In the genomic region with DNA sequence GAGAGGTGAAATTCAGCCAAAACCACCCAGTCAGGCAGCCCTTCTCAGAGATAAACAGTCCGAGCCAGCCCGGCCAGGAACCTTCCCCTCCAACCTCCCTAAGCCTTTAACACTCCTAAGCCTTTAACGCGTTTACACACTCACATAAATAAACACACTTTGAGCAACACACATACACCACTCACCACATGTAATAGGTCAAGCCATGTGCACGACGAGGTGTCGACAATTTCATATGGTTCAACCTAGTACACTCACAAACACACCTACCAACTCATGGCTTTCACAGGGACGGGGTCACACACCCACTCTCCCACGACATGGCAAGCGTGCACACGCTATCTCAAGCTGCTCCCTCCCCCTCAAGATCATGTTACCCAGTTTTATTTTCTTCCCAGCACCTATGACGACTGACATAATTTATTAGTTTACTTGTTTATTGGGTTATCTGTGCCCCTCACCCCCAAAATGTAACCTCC, we compare ENCODE assay signal across 11 cellular contexts. TPM values are rescaled to one million over a fixed set of nuclear protein-coding genes. Genes with fewer than 3 reads are reported as not detected.
DNase-seq lines count a peak whose midpoint lies in the region; FAIRE-seq and TF ChIP-seq lines count a peak whose summit lies in the region.
"Had no signal": no experiment of that assay in that cellular context is flagged by ENCODE, and none has a peak within 500 bp of the region (broad histone marks: within the 10 kb centered on the region; RNA-seq: fewer than 3 reads in every experiment).

No MANE protein-coding gene starts in this region.

- H3K27ac ChIP-seq in astrocyte (ENCODE audit: low read depth, low read length) (no peak overlapping the region), liver (ENCODE audit: low read depth in 1 of 2, low read length in 2 of 2) (peak overlapping the region; percentile 79 to 82), thymus (ENCODE audit: low read depth) (no peak overlapping the region)
- H3K27ac ChIP-seq: colonic mucosa had no signal

- H3K27me3 ChIP-seq in astrocyte (ENCODE audit: insufficient read depth, low read length) (no peaks in the 10 kb centered on the region), liver (ENCODE audit: control insufficient read depth in 4 of 4, insufficient read depth in 4 of 4, low read length in 3 of 4) (no peaks in the 10 kb centered on the region), thymus (ENCODE audit: control insufficient read depth, insufficient read depth) (no peaks in the 10 kb centered on the region)
- H3K27me3 ChIP-seq: colonic mucosa had no signal

- no peak overlapping the region for H3K4me3 Mint-ChIP-seq in astrocyte (ENCODE audit: unreplicated experiment)

- H3K36me3 ChIP-seq in astrocyte (ENCODE audit: insufficient read depth, low read length) (no peaks in the 10 kb centered on the region), liver (ENCODE audit: control insufficient read depth in 4 of 4, insufficient read depth in 3 of 4, low read depth in 1 of 4, low read length in 3 of 4) (peaks cover 0 to 11% (median 7%) of the 10 kb centered on the region in 4 donors), thymus (ENCODE audit: control insufficient read depth, insufficient read depth) (no peaks in the 10 kb centered on the region)
- H3K36me3 ChIP-seq: colonic mucosa had no signal

- peaks cover 11% of the 10 kb centered on the region for H3K36me3 Mint-ChIP-seq in astrocyte (ENCODE audit: low read depth, unreplicated experiment)

- H3K79me2 ChIP-seq in astrocyte (ENCODE audit: insufficient read depth, low read length): no peaks in the 10 kb centered on the region

- peak overlapping the region; percentile 96 for H2AFZ ChIP-seq in astrocyte (ENCODE audit: low read depth, low read length)

- peaks cover 25% of the 10 kb centered on the region for H3K27me3 Mint-ChIP-seq in astrocyte (ENCODE audit: low read depth, unreplicated experiment)

- H3K4me1 ChIP-seq in astrocyte (ENCODE audit: insufficient read depth, low read length): peaks cover 6% of the 10 kb centered on the region
- peaks cover 43 to 91% (median 84%) of the 10 kb centered on the region in 4 donors for H3K4me1 ChIP-seq in liver (ENCODE audit: control insufficient read depth in 4 of 4, insufficient read depth in 4 of 4, low read length in 3 of 4)
- no peaks in the 10 kb centered on the region for H3K4me1 ChIP-seq in thymus (ENCODE audit: control insufficient read depth, insufficient read depth, low read length)

- no peak for TF ChIP-seq RAD21 in liver (IDR thresholded peaks at IDR 0.05)

- H3K4me2 ChIP-seq in astrocyte (ENCODE audit: low read length): peak overlapping the region; percentile 92

- no peak for FAIRE-seq in astrocyte (lab: Jason Lieb, UNC)
- FAIRE-seq: TTC549 had no signal

- no peak overlapping the region for H3K27ac Mint-ChIP-seq in astrocyte (ENCODE audit: unreplicated experiment)

- no peaks in the 10 kb centered on the region for H3K4me1 Mint-ChIP-seq in astrocyte (ENCODE audit: low read depth, unreplicated experiment)

- peak overlapping the region; percentile 40 for H3K4me3 ChIP-seq in astrocyte (ENCODE audit: insufficient read depth, low read depth, low read length)
- H3K4me3 ChIP-seq in liver (ENCODE audit: low read depth in 1 of 3, low read length in 3 of 3): no peak overlapping the region
- peak overlapping the region; percentile 12 for H3K4me3 ChIP-seq in thymus (ENCODE audit: low read length)
- H3K4me3 ChIP-seq: colonic mucosa had no signal

- H3K9ac ChIP-seq in astrocyte (ENCODE audit: low read length): peak overlapping the region; percentile 34
- H3K9ac ChIP-seq in liver (ENCODE audit: low read depth in 1 of 2, low read length in 2 of 2): peak overlapping the region in 1 of 2 donors; percentile 31

- H3K9me3 ChIP-seq in astrocyte (ENCODE audit: insufficient read depth, low read depth, low read length) (no peaks in the 10 kb centered on the region), liver (ENCODE audit: control insufficient read depth in 4 of 4, low read length in 3 of 4) (no peaks in the 10 kb centered on the region), thymus (ENCODE audit: control insufficient read depth) (no peaks in the 10 kb centered on the region)
- H3K9me3 ChIP-seq: colonic mucosa had no signal

- H3K9me3 Mint-ChIP-seq in astrocyte (ENCODE audit: unreplicated experiment): no peaks in the 10 kb centered on the region

- DNase-seq in NCI-H2171 treated with DMSO at 0.1 percent for 48 hours (lab: John Stamatoyannopoulos, UW) (peak; percentile 29), NCI-H2171 (lab: John Stamatoyannopoulos, UW) (no peak), astrocyte (ENCODE audit: low read depth) (no peak), NCI-H1092 treated with DMSO at 0.1 percent for 48 hours (lab: John Stamatoyannopoulos, UW) (no peak), RPMI8226 (no peak)
- DNase-seq in activated CD4-positive, alpha-beta T cell treated with anti-CD3 and anti-CD28 coated beads, Interleukin-2, amount 50 U/mL, for 4 hours: no peak

- TF ChIP-seq CTCF in astrocyte (IDR thresholded peaks at IDR 0.05; ENCODE audit: insufficient read depth, low read depth, low read length) (no peak), liver (IDR thresholded peaks at IDR 0.05; ENCODE audit: low read depth, low read length, missing input control) (no peak)

- WGBS in liver: 21% methylated on average over 12 of the region's 12 CpGs
- 85% methylated on average over 12 of the region's 12 CpGs for WGBS in thymus

- H4K20me1 ChIP-seq in astrocyte (ENCODE audit: insufficient read depth, low read length): no peaks in the 10 kb centered on the region

TF ChIP-seq in liver, 16 proteins besides CTCF, POLR2A, EP300 and RAD21:
- TF ChIP-seq SP1 (IDR thresholded peaks at IDR 0.05) (no peak), TAF1 (conservative IDR thresholded peaks at IDR 0.05) (peak; percentile 32), RXRA (IDR thresholded peaks at IDR 0.05) (peak; percentile 8 to 27)
- TF ChIP-seq, protein P1, sequence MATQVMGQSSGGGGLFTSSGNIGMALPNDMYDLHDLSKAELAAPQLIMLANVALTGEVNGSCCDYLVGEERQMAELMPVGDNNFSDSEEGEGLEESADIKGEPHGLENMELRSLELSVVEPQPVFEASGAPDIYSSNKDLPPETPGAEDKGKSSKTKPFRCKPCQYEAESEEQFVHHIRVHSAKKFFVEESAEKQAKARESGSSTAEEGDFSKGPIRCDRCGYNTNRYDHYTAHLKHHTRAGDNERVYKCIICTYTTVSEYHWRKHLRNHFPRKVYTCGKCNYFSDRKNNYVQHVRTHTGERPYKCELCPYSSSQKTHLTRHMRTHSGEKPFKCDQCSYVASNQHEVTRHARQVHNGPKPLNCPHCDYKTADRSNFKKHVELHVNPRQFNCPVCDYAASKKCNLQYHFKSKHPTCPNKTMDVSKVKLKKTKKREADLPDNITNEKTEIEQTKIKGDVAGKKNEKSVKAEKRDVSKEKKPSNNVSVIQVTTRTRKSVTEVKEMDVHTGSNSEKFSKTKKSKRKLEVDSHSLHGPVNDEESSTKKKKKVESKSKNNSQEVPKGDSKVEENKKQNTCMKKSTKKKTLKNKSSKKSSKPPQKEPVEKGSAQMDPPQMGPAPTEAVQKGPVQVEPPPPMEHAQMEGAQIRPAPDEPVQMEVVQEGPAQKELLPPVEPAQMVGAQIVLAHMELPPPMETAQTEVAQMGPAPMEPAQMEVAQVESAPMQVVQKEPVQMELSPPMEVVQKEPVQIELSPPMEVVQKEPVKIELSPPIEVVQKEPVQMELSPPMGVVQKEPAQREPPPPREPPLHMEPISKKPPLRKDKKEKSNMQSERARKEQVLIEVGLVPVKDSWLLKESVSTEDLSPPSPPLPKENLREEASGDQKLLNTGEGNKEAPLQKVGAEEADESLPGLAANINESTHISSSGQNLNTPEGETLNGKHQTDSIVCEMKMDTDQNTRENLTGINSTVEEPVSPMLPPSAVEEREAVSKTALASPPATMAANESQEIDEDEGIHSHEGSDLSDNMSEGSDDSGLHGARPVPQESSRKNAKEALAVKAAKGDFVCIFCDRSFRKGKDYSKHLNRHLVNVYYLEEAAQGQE (IDR thresholded peaks at IDR 0.05): no peak
- TF ChIP-seq, protein P2, sequence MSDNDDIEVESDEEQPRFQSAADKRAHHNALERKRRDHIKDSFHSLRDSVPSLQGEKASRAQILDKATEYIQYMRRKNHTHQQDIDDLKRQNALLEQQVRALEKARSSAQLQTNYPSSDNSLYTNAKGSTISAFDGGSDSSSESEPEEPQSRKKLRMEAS (IDR thresholded peaks at IDR 0.05): peak; percentile 53

RNA-seq across cellular contexts. Expression of gene SLC43A1, which starts 15.5 kb away (rescaled TPM):
- total RNA-seq in astrocyte (3.5 and 4.5 TPM in 2 replicates), liver (100 to 1,000 TPM; 107 to 171 TPM)
- polyA plus RNA-seq in liver (100 to 1,000 TPM in 1 of 2 donors, 10 to 100 TPM in 1; 85.6 to 108 TPM), thymus (5.1 TPM)

RNA-seq across cellular contexts. Expression of gene TIMM10, which starts 30.5 kb away (rescaled TPM):
- total RNA-seq in astrocyte: 56.1 and 60.3 TPM in 2 replicates
- total RNA-seq in liver: 10 to 100 TPM; 19.8 to 23.7 TPM
- polyA plus RNA-seq in liver: 10 to 100 TPM; 36.9 to 77.4 TPM
- polyA plus RNA-seq in thymus: 49.3 TPM

RNA-seq across cellular contexts. Expression of gene SMTNL1, which starts 37.4 kb away (rescaled TPM):
- not detected in 2 replicates for total RNA-seq in astrocyte
- total RNA-seq in liver: not detected
- not detected for polyA plus RNA-seq in liver
- 0.05 TPM for polyA plus RNA-seq in thymus
- total RNA-seq: colonic mucosa, pulmonary artery endothelial cell had no signal

RNA-seq across cellular contexts. Expression of gene RTN4RL2, which starts 39.7 kb away (rescaled TPM):
- total RNA-seq in astrocyte (0.50 and 0.65 TPM in 2 replicates), liver (under 1 TPM; 0.75 to 0.89 TPM)
- polyA plus RNA-seq in liver (10 to 100 TPM in 1 of 2 donors, 1 to 10 TPM in 1; 5.5 to 18.1 TPM), thymus (1.4 TPM)

Comparison
In these comparisons a context has a peak if more than half of its experiments do, and no peak if none do; other contexts are left out.
1. H3K27ac ChIP-seq: peak in liver (2 of 2); none in astrocyte (single experiment) and thymus (single experiment).
2. H3K4me3 ChIP-seq: peak in astrocyte (single experiment) and thymus (single experiment); none in liver (0 of 3).
3. RNA of gene SLC43A1, which starts 15.5 kb away (total RNA-seq): 107 to 171 TPM in liver; 3.5 to 4.5 TPM in astrocyte; every median in the first group is over 10 times any median in the second.